Comparison of ENCODE assay signal across 8 cellular contexts in the genomic region with DNA sequence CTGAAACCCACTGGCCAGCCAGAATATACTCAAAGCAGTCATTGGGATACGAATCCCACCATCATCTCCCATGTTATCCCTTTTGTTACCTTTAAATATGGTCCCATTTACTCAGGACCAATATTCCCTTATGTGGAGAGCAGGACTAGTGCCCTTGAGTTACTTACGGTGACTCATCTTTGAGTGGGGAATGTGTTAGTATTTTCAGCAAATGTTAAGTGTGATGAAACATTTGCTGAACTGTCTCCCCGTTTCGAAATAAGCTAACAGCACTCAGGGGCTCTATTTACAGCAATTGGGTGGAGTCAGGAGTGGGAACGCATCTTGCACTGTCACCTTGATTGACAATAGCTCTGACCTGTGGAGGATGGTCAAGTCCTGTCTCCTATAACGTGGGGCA.
A peak's percentile ranks its signal among the peaks of the same experiment; 100 is the strongest.
DNase-seq lines count a peak whose midpoint lies in the region; ATAC-seq and TF ChIP-seq lines count a peak whose summit lies in the region.

No MANE protein-coding gene starts in this region.

- H3K4me3 Mint-ChIP-seq in activated T-helper 1 cell treated with anti-CD3 and anti-CD28 coated beads, Interleukin-12 subunit alpha, Interleukin-12 subunit beta, Interleukin-2, Interleukin-4 antibody, amounts not matched to agents 30 ng/mL and 10 ng/mL and 1 ng/mL, durations not matched to agents 14 hours and 24 hours and 36 hours, result peak overlapping the region; percentile 20
- H3K4me3 Mint-ChIP-seq in type B pancreatic cell, result no peak overlapping the region

- no peak for ATAC-seq in GM21526 (IDR thresholded peaks at IDR 0.05; ENCODE audit: low FRiP score, unreplicated experiment)

- intact Hi-C loops in activated T-helper 1 cell treated with anti-CD3 and anti-CD28 coated beads, Interleukin-12 subunit alpha, Interleukin-12 subunit beta, Interleukin-2, Interleukin-4 antibody, amounts not matched to agents 30 ng/mL and 10 ng/mL and 1 ng/mL, durations not matched to agents 14 hours and 24 hours and 36 hours (cut with micrococcal nuclease), result loop anchor here (2.0 to 5.0 kb wide), 2 partner anchors 20 to 81 kb away; no protein-coding TSS in a partner anchor

- peaks cover 36% of the 10 kb centered on the region for H3K4me1 Mint-ChIP-seq in activated T-helper 1 cell treated with anti-CD3 and anti-CD28 coated beads, Interleukin-12 subunit alpha, Interleukin-12 subunit beta, Interleukin-2, Interleukin-4 antibody, amounts not matched to agents 30 ng/mL and 10 ng/mL and 1 ng/mL, durations not matched to agents 14 hours and 24 hours and 36 hours (ENCODE audit: low read depth)
- H3K4me1 Mint-ChIP-seq in type B pancreatic cell (ENCODE audit: unreplicated experiment), result peaks cover 14% of the 10 kb centered on the region

- no peaks in the 10 kb centered on the region for H3K9me3 Mint-ChIP-seq in activated T-helper 1 cell treated with anti-CD3 and anti-CD28 coated beads, Interleukin-12 subunit alpha, Interleukin-12 subunit beta, Interleukin-2, Interleukin-4 antibody, amounts not matched to agents 30 ng/mL and 10 ng/mL and 1 ng/mL, durations not matched to agents 14 hours and 24 hours and 36 hours
- no peaks in the 10 kb centered on the region for H3K9me3 Mint-ChIP-seq in type B pancreatic cell

- DNase-seq in stimulated activated CD4-positive, alpha-beta T cell treated with anti-CD3 and anti-CD28 coated beads, Interleukin-15, amount 100 ng/mL, for 24 hours, result peak; percentile 9
- no peak for DNase-seq in stimulated activated CD4-positive, alpha-beta T cell treated with anti-CD3 and anti-CD28 coated beads, Interleukin-4, amount 100 ng/mL, for 1 hour
- no peak for DNase-seq in activated T-helper 1 cell treated with anti-CD3 and anti-CD28 coated beads, Interleukin-12 subunit alpha, Interleukin-12 subunit beta, Interleukin-2, Interleukin-4 antibody, amounts not matched to agents 30 ng/mL and 10 ng/mL and 1 ng/mL, durations not matched to agents 14 hours and 24 hours and 36 hours (ENCODE audit: low spot score)
- DNase-seq in kidney epithelial cell (ENCODE audit: low read depth) (peak; percentile 29), type B pancreatic cell (ENCODE audit: extremely low spot score, unreplicated experiment) (no peak)
- DNase-seq in stimulated activated CD4-positive, alpha-beta T cell treated with anti-CD3 and anti-CD28 coated beads, Interleukin-12 subunit alpha, Interleukin-12 subunit beta, amount 100 ng/mL, for 4 hours, result no peak
- no peak for DNase-seq in activated naive CD4-positive, alpha-beta T cell treated with anti-CD3 and anti-CD28 coated beads, Interleukin-2, amount 50 U/mL, for 16 hours

- TF ChIP-seq CTCF in kidney epithelial cell (IDR thresholded peaks at IDR 0.05; ENCODE audit: insufficient read depth, low read length, poor library complexity, severe bottlenecking), result no peak
- no peak for TF ChIP-seq CTCF in type B pancreatic cell (conservative IDR thresholded peaks at IDR 0.05)

- H3K27me3 ChIP-seq in kidney epithelial cell (ENCODE audit: control insufficient read depth, insufficient read depth, low read length), result no peaks in the 10 kb centered on the region

- H3K36me3 Mint-ChIP-seq in activated T-helper 1 cell treated with anti-CD3 and anti-CD28 coated beads, Interleukin-12 subunit alpha, Interleukin-12 subunit beta, Interleukin-2, Interleukin-4 antibody, amounts not matched to agents 30 ng/mL and 10 ng/mL and 1 ng/mL, durations not matched to agents 14 hours and 24 hours and 36 hours (ENCODE audit: low read depth), result no peaks in the 10 kb centered on the region
- H3K36me3 Mint-ChIP-seq in type B pancreatic cell, result no peaks in the 10 kb centered on the region

- no peak overlapping the region for H3K4me3 ChIP-seq in kidney epithelial cell (ENCODE audit: low read depth, low read length)

- no peaks in the 10 kb centered on the region for H3K36me3 ChIP-seq in kidney epithelial cell (ENCODE audit: control insufficient read depth, insufficient read depth, low read length)

- H3K27me3 Mint-ChIP-seq in activated T-helper 1 cell treated with anti-CD3 and anti-CD28 coated beads, Interleukin-12 subunit alpha, Interleukin-12 subunit beta, Interleukin-2, Interleukin-4 antibody, amounts not matched to agents 30 ng/mL and 10 ng/mL and 1 ng/mL, durations not matched to agents 14 hours and 24 hours and 36 hours (ENCODE audit: insufficient read depth), result no peaks in the 10 kb centered on the region
- no peaks in the 10 kb centered on the region for H3K27me3 Mint-ChIP-seq in type B pancreatic cell

- peak overlapping the region; percentile 68 for H3K27ac Mint-ChIP-seq in activated T-helper 1 cell treated with anti-CD3 and anti-CD28 coated beads, Interleukin-12 subunit alpha, Interleukin-12 subunit beta, Interleukin-2, Interleukin-4 antibody, amounts not matched to agents 30 ng/mL and 10 ng/mL and 1 ng/mL, durations not matched to agents 14 hours and 24 hours and 36 hours
- no peak overlapping the region for H3K27ac Mint-ChIP-seq in type B pancreatic cell

Comparison
In these comparisons a context has a peak if more than half of its experiments do, and no peak if none do; other contexts are left out.
1. DNase-seq: peak in stimulated activated CD4-positive, alpha-beta T cell treated with anti-CD3 and anti-CD28 coated beads, Interleukin-15, amount 100 ng/mL, for 24 hours (single experiment) and kidney epithelial cell (single experiment); none in stimulated activated CD4-positive, alpha-beta T cell treated with anti-CD3 and anti-CD28 coated beads, Interleukin-4, amount 100 ng/mL, for 1 hour (single experiment), activated T-helper 1 cell treated with anti-CD3 and anti-CD28 coated beads, Interleukin-12 subunit alpha, Interleukin-12 subunit beta, Interleukin-2, Interleukin-4 antibody, amounts not matched to agents 30 ng/mL and 10 ng/mL and 1 ng/mL, durations not matched to agents 14 hours and 24 hours and 36 hours (single experiment), stimulated activated CD4-positive, alpha-beta T cell treated with anti-CD3 and anti-CD28 coated beads, Interleukin-12 subunit alpha, Interleukin-12 subunit beta, amount 100 ng/mL, for 4 hours (single experiment), activated naive CD4-positive, alpha-beta T cell treated with anti-CD3 and anti-CD28 coated beads, Interleukin-2, amount 50 U/mL, for 16 hours (single experiment) and type B pancreatic cell (single experiment).